In the genomic region with DNA sequence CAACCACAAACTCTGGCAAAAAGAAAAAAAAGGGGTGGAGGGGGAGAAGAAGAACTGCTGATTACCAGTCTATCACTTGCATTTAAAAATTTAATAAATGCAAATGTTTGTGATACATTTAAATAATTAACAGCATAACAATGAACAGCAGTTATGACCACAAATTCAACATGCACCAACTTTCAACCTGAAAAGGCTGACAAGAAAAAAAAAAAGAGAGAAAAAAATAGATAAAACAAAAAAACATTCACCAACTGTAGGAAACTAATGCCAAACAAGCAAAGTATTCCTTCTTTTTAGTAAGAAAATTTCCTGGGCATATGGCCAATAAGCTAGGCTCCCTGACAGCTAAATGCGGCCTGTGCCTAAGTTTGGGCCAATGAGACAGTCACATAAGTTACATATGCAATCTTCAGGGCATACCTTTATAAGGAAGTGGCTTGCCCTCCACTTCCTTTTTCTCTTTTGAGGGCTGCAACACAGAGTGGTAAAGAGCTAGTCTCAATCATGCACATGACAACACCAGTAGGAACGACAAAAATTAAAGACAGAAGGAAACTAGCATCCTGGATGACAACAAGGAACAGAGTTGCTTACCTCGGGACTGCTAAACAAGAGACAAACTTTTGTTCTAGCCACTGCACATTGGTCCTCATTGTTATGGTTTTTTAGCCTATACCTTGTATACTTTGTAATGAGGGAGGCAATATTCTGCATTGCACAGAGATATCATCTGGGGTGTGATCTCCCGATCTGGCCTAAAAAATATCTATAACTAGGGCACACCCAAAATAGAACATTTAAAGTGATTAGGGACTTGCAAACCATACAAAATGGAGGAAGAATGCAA, we compare ENCODE assay signal across 8 cellular contexts. TPM values are rescaled to one million over a fixed set of nuclear protein-coding genes. Genes with fewer than 3 reads are reported as not detected.
A peak's percentile ranks its signal among the peaks of the same experiment; 100 is the strongest.
DNase-seq lines count a peak whose midpoint lies in the region; ATAC-seq and TF ChIP-seq lines count a peak whose summit lies in the region.

No MANE protein-coding gene starts in this region.

- no peaks in the 10 kb centered on the region for H3K27me3 ChIP-seq in gastroesophageal sphincter

- DNase-seq in GM10248 (ENCODE audit: extremely low spot score) = peak; percentile 21
- DNase-seq in Jurkat, Clone E6-1 (ENCODE audit: low read depth, low spot score) = peak; percentile 88
- peak; percentile 88 for DNase-seq in activated CD4-positive, alpha-beta T cell treated with anti-CD3 and anti-CD28 coated beads, Interleukin-2, amount 10 ng/mL, durations not matched to agents 24 days and 14 days
- peak; percentile 43 for DNase-seq in stimulated activated CD8-positive, alpha-beta memory T cell treated with anti-CD3 and anti-CD28 coated beads, Interleukin-4, amount 100 ng/mL, for 48 hours
- no peak for DNase-seq in cerebellum (ENCODE audit: low spot score)
- DNase-seq in DMS153 treated with DMSO at 0.1 percent for 48 hours (lab: John Stamatoyannopoulos, UW; ENCODE audit: unreplicated experiment) = no peak

- ATAC-seq in GM21576 (IDR thresholded peaks at IDR 0.05; ENCODE audit: unreplicated experiment) = peak; percentile 74
- ATAC-seq in gastroesophageal sphincter = peak; percentile 69

- H3K4me1 Mint-ChIP-seq in activated CD4-positive, alpha-beta T cell treated with anti-CD3 and anti-CD28 coated beads, Interleukin-2, amount 10 ng/mL, durations not matched to agents 24 days and 14 days = peaks cover 50% of the 10 kb centered on the region

- peaks cover 24% of the 10 kb centered on the region for H3K36me3 Mint-ChIP-seq in activated CD4-positive, alpha-beta T cell treated with anti-CD3 and anti-CD28 coated beads, Interleukin-2, amount 10 ng/mL, durations not matched to agents 24 days and 14 days (ENCODE audit: low read depth)

- H3K27ac ChIP-seq in gastroesophageal sphincter = no peak overlapping the region

- peaks cover 3% of the 10 kb centered on the region for H3K9me3 Mint-ChIP-seq in activated CD4-positive, alpha-beta T cell treated with anti-CD3 and anti-CD28 coated beads, Interleukin-2, amount 10 ng/mL, durations not matched to agents 24 days and 14 days

- peak overlapping the region; percentile 13; the same call in 1 of the 2 replicates for H3K4me3 ChIP-seq in Jurkat, Clone E6-1 (ENCODE audit: low read length)
- H3K4me3 ChIP-seq in gastroesophageal sphincter = no peak overlapping the region

- intact Hi-C loops in activated CD4-positive, alpha-beta T cell treated with anti-CD3 and anti-CD28 coated beads, Interleukin-2, amount 10 ng/mL, durations not matched to agents 24 days and 14 days (cut with micrococcal nuclease) = loop anchor here (2.0 kb wide), 1 partner anchor 25 kb away; a partner anchor contains a TSS

- H3K9me3 ChIP-seq in gastroesophageal sphincter = no peaks in the 10 kb centered on the region

- WGBS in gastroesophageal sphincter (ENCODE audit: low coverage in 1 of 2), 2 donors = 29 to 47% methylated on average over 3 to 4 of the region's 4 CpGs

- H3K27me3 Mint-ChIP-seq in activated CD4-positive, alpha-beta T cell treated with anti-CD3 and anti-CD28 coated beads, Interleukin-2, amount 10 ng/mL, durations not matched to agents 24 days and 14 days = no peaks in the 10 kb centered on the region

- POLR2A ChIA-PET in GM10248 (lab: Yijun Ruan, JAX) = interaction anchor here (0.5 to 1.1 kb wide), 2 partner anchors 24 to 140 kb away, joined by 3 to 6 read pairs; no protein-coding TSS in a partner anchor

- TF ChIP-seq EP300 in gastroesophageal sphincter (IDR thresholded peaks at IDR 0.05) = no peak

- TF ChIP-seq CTCF in GM10248 (IDR thresholded peaks at IDR 0.05; ENCODE audit: control extremely low read depth, extremely low read depth, low read depth, missing control alignments) (no peak), gastroesophageal sphincter (IDR thresholded peaks at IDR 0.05) (no peak)

- no peaks in the 10 kb centered on the region for H3K36me3 ChIP-seq in gastroesophageal sphincter

- no peak for TF ChIP-seq POLR2A in gastroesophageal sphincter (IDR thresholded peaks at IDR 0.05)

- CTCF ChIA-PET in GM10248 (lab: Yijun Ruan, JAX) = interaction anchor here (1.2 to 3.1 kb wide), 4 partner anchors 11 to 145 kb away, joined by 3 to 9 read pairs (median 6); a partner anchor contains a TSS

- H3K27ac Mint-ChIP-seq in activated CD4-positive, alpha-beta T cell treated with anti-CD3 and anti-CD28 coated beads, Interleukin-2, amount 10 ng/mL, durations not matched to agents 24 days and 14 days = peak overlapping the region; percentile 95

- H3K4me3 Mint-ChIP-seq in activated CD4-positive, alpha-beta T cell treated with anti-CD3 and anti-CD28 coated beads, Interleukin-2, amount 10 ng/mL, durations not matched to agents 24 days and 14 days = peak overlapping the region; percentile 78

- peaks cover 12 to 76% (median 20%) of the 10 kb centered on the region in 3 donors for H3K4me1 ChIP-seq in gastroesophageal sphincter

RNA-seq across cellular contexts. Expression of a gene that starts 24.2 kb away (rescaled TPM):
- not detected for polyA plus RNA-seq in Jurkat, Clone E6-1 (2012; ENCODE audit: insufficient read depth, insufficient read length)
- total RNA-seq in activated CD4-positive, alpha-beta T cell treated with anti-CD3 and anti-CD28 coated beads, Interleukin-2, amount 10 ng/mL, durations not matched to agents 24 days and 14 days = 15.6 and 19.2 TPM in 2 replicates
- 10 to 100 TPM in 3 of 4 donors, 1 to 10 TPM in 1; 10.0 to 14.8 (median 11.1) TPM for total RNA-seq in gastroesophageal sphincter
- 48.9 TPM for total RNA-seq in cerebellum

RNA-seq across cellular contexts. Expression of a gene that starts 28.8 kb away (rescaled TPM):
- 12.8 TPM for polyA plus RNA-seq in Jurkat, Clone E6-1 (2012; ENCODE audit: insufficient read depth, insufficient read length)
- 20.9 and 21.5 TPM in 2 replicates for total RNA-seq in activated CD4-positive, alpha-beta T cell treated with anti-CD3 and anti-CD28 coated beads, Interleukin-2, amount 10 ng/mL, durations not matched to agents 24 days and 14 days
- 10 to 100 TPM; 20.2 to 25.4 (median 22.6) TPM for total RNA-seq in gastroesophageal sphincter
- 44.6 TPM for total RNA-seq in cerebellum

Comparison
In these comparisons a context has a peak if more than half of its experiments do, and no peak if none do; other contexts are left out.
1. DNase-seq: peak in GM10248 (single experiment), Jurkat, Clone E6-1 (single experiment), activated CD4-positive, alpha-beta T cell treated with anti-CD3 and anti-CD28 coated beads, Interleukin-2, amount 10 ng/mL, durations not matched to agents 24 days and 14 days (single experiment) and stimulated activated CD8-positive, alpha-beta memory T cell treated with anti-CD3 and anti-CD28 coated beads, Interleukin-4, amount 100 ng/mL, for 48 hours (single experiment); none in cerebellum (single experiment) and DMS153 treated with DMSO at 0.1 percent for 48 hours (single experiment).